ENCODE assay signal across 28 cellular contexts in genomic region chr6:162416307-162416706, GRCh38.
"Had no signal": no experiment of that assay in that cellular context is flagged by ENCODE, and none has a peak within 500 bp of the region (broad histone marks: within the 10 kb centered on the region; RNA-seq: fewer than 3 reads in every experiment).

No MANE protein-coding gene starts in this region.

- H3K36me3 ChIP-seq: ovary, spleen, suprapubic skin, tibial artery, transverse colon, upper lobe of right lung, uterus had no signal

- H2AFZ ChIP-seq: neural progenitor cell, parathyroid adenoma had no signal

- H3K4me3 ChIP-seq: neural progenitor cell, ovary, psoas muscle, skin epidermis, smooth muscle cell, spleen, suprapubic skin, testis, tibial artery, transverse colon, upper lobe of right lung, uterus had no signal

- H3K4me2 ChIP-seq: neural progenitor cell, smooth muscle cell had no signal

- H3K27ac ChIP-seq: neural progenitor cell, ovary, parathyroid adenoma, psoas muscle, skin epidermis, spleen, suprapubic skin, testis, tibial artery, transverse colon, upper lobe of right lung, uterus had no signal

- ATAC-seq: natural killer cell; psoas muscle; right cardiac atrium; sciatic nerve; stimulated activated memory B cell treated with anti-CD40 and anti-IgM and Interleukin-4, amounts not matched to agents 10 μg/mL and 1 μg/mL and 100 μg/mL, for 72 hours; stimulated activated naive CD8-positive, alpha-beta T cell treated with anti-CD3 and anti-CD28 coated beads, Interleukin-15, amount 100 ng/mL, for 72 hours; stimulated activated naive CD8-positive, alpha-beta T cell treated with anti-CD3 and anti-CD28 coated beads, Interleukin-15, Interleukin-2, amounts not matched to agents 100 U/mL and 50 U/mL, for 24 hours; upper lobe of right lung had no signal

- H3K79me2 ChIP-seq: parathyroid adenoma had no signal

- H3K9ac ChIP-seq: neural progenitor cell, parathyroid adenoma had no signal

- DNase-seq: natural killer cell; occipital lobe; ovary; posterior cingulate gyrus; psoas muscle; right cardiac atrium; spleen; stimulated activated CD4-positive, alpha-beta T cell treated with anti-CD3 and anti-CD28 coated beads, Interleukin-12 subunit alpha, Interleukin-12 subunit beta, amount 100 ng/mL, for 4 hours; stimulated activated CD4-positive, alpha-beta T cell treated with anti-CD3 and anti-CD28 coated beads, Interleukin-1b, Interleukin-23, amount 100 ng/mL, for 48 hours; stimulated activated CD4-positive, alpha-beta T cell treated with anti-CD3 and anti-CD28 coated beads, Interleukin-4, amount 100 ng/mL, for 1 hour; stimulated activated CD4-positive, alpha-beta T cell treated with anti-CD3 and anti-CD28 coated beads, Interleukin-4, amount 100 ng/mL, for 4 hours; stimulated activated CD8-positive, alpha-beta memory T cell treated with anti-CD3 and anti-CD28 coated beads, Interleukin-4, amount 100 ng/mL, for 48 hours; stimulated activated naive CD4-positive, alpha-beta T cell; stimulated activated naive CD8-positive, alpha-beta T cell treated with anti-CD3 and anti-CD28 coated beads, Interleukin-15, amount 100 ng/mL, for 72 hours; stimulated activated naive CD8-positive, alpha-beta T cell treated with anti-CD3 and anti-CD28 coated beads, Interleukin-15, Interleukin-2, amounts not matched to agents 100 U/mL and 50 U/mL, for 24 hours; substantia nigra; testis; tibial artery; transverse colon; upper lobe of right lung; uterus had no signal

- H3K4me1 ChIP-seq: parathyroid adenoma, psoas muscle, spleen, suprapubic skin, testis, tibial artery, transverse colon, upper lobe of right lung, uterus had no signal

- H3K9me3 ChIP-seq: ovary, psoas muscle, spleen, suprapubic skin, testis, tibial artery, transverse colon, upper lobe of right lung, uterus had no signal

- H3K27me3 ChIP-seq: neural progenitor cell, ovary, spleen, suprapubic skin, testis, tibial artery, transverse colon, upper lobe of right lung, uterus had no signal
